ENCODE assay signal across 1 cellular context in genomic region chr1:182795563-182796228, GRCh38.
TF ChIP-seq lines count a peak whose summit lies in the region.

No MANE protein-coding gene starts in this region.

TF ChIP-seq in K562, 482 proteins besides CTCF, POLR2A, EP300 and RAD21 (continued from another document and continues in another):
- TF ChIP-seq, protein P1, sequence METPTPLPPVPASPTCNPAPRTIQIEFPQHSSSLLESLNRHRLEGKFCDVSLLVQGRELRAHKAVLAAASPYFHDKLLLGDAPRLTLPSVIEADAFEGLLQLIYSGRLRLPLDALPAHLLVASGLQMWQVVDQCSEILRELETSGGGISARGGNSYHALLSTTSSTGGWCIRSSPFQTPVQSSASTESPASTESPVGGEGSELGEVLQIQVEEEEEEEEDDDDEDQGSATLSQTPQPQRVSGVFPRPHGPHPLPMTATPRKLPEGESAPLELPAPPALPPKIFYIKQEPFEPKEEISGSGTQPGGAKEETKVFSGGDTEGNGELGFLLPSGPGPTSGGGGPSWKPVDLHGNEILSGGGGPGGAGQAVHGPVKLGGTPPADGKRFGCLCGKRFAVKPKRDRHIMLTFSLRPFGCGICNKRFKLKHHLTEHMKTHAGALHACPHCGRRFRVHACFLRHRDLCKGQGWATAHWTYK (CRISPR knock-in tag; IDR thresholded peaks at IDR 0.05): peak; percentile 26; the same call in 1 of the 2 replicates
- TF ChIP-seq TCF7 (IDR thresholded peaks at IDR 0.05; ENCODE audit: borderline replicate concordance) (peak; percentile 93), CREB1 (IDR thresholded peaks at IDR 0.05) (no peak), CREB1 (CRISPR knock-in tag; IDR thresholded peaks at IDR 0.05) (no peak), YY1 (IDR thresholded peaks at IDR 0.05; ENCODE audit: borderline replicate concordance in 1 of 3, control insufficient read depth in 1 of 3, extremely low read depth in 1 of 3, insufficient read depth in 3 of 3, insufficient read length in 1 of 3, insufficient replicate concordance in 2 of 3, low read depth in 1 of 3, low read length in 2 of 3) (no peak), PHTF2 (CRISPR knock-in tag; IDR thresholded peaks at IDR 0.05) (no peak), U2AF1 (optimal IDR thresholded peaks at IDR 0.05; ENCODE audit: low read depth, low read length) (no peak), KDM1A (IDR thresholded peaks at IDR 0.05) (peak; percentile 71 to 75; a peak in 3 of 4 replicates), ELF2 (CRISPR knock-in tag; IDR thresholded peaks at IDR 0.05) (no peak), ZSCAN32 (CRISPR knock-in tag; IDR thresholded peaks at IDR 0.05) (no peak), KLF6 (CRISPR knock-in tag; IDR thresholded peaks at IDR 0.05; ENCODE audit: borderline replicate concordance) (no peak), JUN (IDR thresholded peaks at IDR 0.05; ENCODE audit: borderline replicate concordance, low read depth, low read length) (no peak), JUN (CRISPR knock-in tag; IDR thresholded peaks at IDR 0.05; ENCODE audit: borderline replicate concordance) (no peak), ZNF347 (CRISPR knock-in tag; IDR thresholded peaks at IDR 0.05; ENCODE audit: low read depth) (no peak), ZNF140 (CRISPR knock-in tag; IDR thresholded peaks at IDR 0.05) (no peak), PURB (CRISPR knock-in tag; IDR thresholded peaks at IDR 0.05; ENCODE audit: low read depth) (no peak), PRMT5 (CRISPR knock-in tag; IDR thresholded peaks at IDR 0.05) (no peak), ZBTB43 (CRISPR knock-in tag; IDR thresholded peaks at IDR 0.05) (no peak), ATF6 (CRISPR knock-in tag; IDR thresholded peaks at IDR 0.05) (no peak), ZNF133 (CRISPR knock-in tag; IDR thresholded peaks at IDR 0.05) (no peak), SP1 (CRISPR knock-in tag; IDR thresholded peaks at IDR 0.05) (no peak), HLTF (IDR thresholded peaks at IDR 0.05) (no peak), CTCFL (IDR thresholded peaks at IDR 0.05; ENCODE audit: borderline replicate concordance, insufficient read depth, low read depth, low read length, poor library complexity, severe bottlenecking) (no peak), ZNF41 (CRISPR knock-in tag; conservative IDR thresholded peaks at IDR 0.05) (no peak), ZNF146 (CRISPR knock-in tag; IDR thresholded peaks at IDR 0.05; ENCODE audit: unreplicated experiment) (no peak), KHSRP (IDR thresholded peaks at IDR 0.05) (no peak), MXD1 (CRISPR knock-in tag; IDR thresholded peaks at IDR 0.05; ENCODE audit: borderline replicate concordance, poor library complexity, severe bottlenecking) (no peak), POU5F1 (IDR thresholded peaks at IDR 0.05; ENCODE audit: borderline replicate concordance, low read depth, low read length, partially characterized antibody) (no peak), ARHGAP35 (IDR thresholded peaks at IDR 0.05; ENCODE audit: partially characterized antibody) (no peak), MEF2A (IDR thresholded peaks at IDR 0.05; ENCODE audit: control insufficient read depth, low read depth, low read length) (no peak), FIP1L1 (IDR thresholded peaks at IDR 0.05; ENCODE audit: low read depth, low read length, poor library complexity, severe bottlenecking) (no peak), SIN3A (IDR thresholded peaks at IDR 0.05; ENCODE audit: borderline replicate concordance in 2 of 2, control insufficient read depth in 1 of 2, low read depth in 2 of 2, low read length in 2 of 2) (peak in 1 of 2 experiments; percentile 60; a peak in 1 of 4 replicates), RBM39 (optimal IDR thresholded peaks at IDR 0.05; ENCODE audit: low read depth, low read length) (no peak)
- TF ChIP-seq, protein P2, sequence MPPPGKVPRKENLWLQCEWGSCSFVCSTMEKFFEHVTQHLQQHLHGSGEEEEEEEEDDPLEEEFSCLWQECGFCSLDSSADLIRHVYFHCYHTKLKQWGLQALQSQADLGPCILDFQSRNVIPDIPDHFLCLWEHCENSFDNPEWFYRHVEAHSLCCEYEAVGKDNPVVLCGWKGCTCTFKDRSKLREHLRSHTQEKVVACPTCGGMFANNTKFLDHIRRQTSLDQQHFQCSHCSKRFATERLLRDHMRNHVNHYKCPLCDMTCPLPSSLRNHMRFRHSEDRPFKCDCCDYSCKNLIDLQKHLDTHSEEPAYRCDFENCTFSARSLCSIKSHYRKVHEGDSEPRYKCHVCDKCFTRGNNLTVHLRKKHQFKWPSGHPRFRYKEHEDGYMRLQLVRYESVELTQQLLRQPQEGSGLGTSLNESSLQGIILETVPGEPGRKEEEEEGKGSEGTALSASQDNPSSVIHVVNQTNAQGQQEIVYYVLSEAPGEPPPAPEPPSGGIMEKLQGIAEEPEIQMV (tag; conservative IDR thresholded peaks at IDR 0.05; ENCODE audit: low read depth): 0 out of 2 replicates have a peak, but pooled peaks have one; percentile 38
- TF ChIP-seq, protein P3, sequence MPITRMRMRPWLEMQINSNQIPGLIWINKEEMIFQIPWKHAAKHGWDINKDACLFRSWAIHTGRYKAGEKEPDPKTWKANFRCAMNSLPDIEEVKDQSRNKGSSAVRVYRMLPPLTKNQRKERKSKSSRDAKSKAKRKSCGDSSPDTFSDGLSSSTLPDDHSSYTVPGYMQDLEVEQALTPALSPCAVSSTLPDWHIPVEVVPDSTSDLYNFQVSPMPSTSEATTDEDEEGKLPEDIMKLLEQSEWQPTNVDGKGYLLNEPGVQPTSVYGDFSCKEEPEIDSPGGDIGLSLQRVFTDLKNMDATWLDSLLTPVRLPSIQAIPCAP (CRISPR knock-in tag; IDR thresholded peaks at IDR 0.05; ENCODE audit: borderline replicate concordance): no peak
- TF ChIP-seq, protein P4, sequence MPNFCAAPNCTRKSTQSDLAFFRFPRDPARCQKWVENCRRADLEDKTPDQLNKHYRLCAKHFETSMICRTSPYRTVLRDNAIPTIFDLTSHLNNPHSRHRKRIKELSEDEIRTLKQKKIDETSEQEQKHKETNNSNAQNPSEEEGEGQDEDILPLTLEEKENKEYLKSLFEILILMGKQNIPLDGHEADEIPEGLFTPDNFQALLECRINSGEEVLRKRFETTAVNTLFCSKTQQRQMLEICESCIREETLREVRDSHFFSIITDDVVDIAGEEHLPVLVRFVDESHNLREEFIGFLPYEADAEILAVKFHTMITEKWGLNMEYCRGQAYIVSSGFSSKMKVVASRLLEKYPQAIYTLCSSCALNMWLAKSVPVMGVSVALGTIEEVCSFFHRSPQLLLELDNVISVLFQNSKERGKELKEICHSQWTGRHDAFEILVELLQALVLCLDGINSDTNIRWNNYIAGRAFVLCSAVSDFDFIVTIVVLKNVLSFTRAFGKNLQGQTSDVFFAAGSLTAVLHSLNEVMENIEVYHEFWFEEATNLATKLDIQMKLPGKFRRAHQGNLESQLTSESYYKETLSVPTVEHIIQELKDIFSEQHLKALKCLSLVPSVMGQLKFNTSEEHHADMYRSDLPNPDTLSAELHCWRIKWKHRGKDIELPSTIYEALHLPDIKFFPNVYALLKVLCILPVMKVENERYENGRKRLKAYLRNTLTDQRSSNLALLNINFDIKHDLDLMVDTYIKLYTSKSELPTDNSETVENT (CRISPR knock-in tag; IDR thresholded peaks at IDR 0.05): no peak
- TF ChIP-seq, protein P5, sequence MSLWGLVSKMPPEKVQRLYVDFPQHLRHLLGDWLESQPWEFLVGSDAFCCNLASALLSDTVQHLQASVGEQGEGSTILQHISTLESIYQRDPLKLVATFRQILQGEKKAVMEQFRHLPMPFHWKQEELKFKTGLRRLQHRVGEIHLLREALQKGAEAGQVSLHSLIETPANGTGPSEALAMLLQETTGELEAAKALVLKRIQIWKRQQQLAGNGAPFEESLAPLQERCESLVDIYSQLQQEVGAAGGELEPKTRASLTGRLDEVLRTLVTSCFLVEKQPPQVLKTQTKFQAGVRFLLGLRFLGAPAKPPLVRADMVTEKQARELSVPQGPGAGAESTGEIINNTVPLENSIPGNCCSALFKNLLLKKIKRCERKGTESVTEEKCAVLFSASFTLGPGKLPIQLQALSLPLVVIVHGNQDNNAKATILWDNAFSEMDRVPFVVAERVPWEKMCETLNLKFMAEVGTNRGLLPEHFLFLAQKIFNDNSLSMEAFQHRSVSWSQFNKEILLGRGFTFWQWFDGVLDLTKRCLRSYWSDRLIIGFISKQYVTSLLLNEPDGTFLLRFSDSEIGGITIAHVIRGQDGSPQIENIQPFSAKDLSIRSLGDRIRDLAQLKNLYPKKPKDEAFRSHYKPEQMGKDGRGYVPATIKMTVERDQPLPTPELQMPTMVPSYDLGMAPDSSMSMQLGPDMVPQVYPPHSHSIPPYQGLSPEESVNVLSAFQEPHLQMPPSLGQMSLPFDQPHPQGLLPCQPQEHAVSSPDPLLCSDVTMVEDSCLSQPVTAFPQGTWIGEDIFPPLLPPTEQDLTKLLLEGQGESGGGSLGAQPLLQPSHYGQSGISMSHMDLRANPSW (CRISPR knock-in tag; IDR thresholded peaks at IDR 0.05): no peak
- TF ChIP-seq, protein P6, sequence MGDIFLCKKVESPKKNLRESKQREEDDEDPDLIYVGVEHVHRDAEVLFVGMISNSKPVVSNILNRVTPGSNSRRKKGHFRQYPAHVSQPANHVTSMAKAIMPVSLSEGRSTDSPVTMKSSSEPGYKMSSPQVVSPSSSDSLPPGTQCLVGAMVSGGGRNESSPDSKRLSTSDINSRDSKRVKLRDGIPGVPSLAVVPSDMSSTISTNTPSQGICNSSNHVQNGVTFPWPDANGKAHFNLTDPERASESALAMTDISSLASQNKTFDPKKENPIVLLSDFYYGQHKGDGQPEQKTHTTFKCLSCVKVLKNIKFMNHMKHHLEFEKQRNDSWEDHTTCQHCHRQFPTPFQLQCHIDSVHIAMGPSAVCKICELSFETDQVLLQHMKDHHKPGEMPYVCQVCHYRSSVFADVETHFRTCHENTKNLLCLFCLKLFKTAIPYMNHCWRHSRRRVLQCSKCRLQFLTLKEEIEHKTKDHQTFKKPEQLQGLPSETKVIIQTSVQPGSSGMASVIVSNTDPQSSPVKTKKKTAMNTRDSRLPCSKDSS (IDR thresholded peaks at IDR 0.05; ENCODE audit: low read depth, partially characterized antibody): no peak
- TF ChIP-seq, protein P7, sequence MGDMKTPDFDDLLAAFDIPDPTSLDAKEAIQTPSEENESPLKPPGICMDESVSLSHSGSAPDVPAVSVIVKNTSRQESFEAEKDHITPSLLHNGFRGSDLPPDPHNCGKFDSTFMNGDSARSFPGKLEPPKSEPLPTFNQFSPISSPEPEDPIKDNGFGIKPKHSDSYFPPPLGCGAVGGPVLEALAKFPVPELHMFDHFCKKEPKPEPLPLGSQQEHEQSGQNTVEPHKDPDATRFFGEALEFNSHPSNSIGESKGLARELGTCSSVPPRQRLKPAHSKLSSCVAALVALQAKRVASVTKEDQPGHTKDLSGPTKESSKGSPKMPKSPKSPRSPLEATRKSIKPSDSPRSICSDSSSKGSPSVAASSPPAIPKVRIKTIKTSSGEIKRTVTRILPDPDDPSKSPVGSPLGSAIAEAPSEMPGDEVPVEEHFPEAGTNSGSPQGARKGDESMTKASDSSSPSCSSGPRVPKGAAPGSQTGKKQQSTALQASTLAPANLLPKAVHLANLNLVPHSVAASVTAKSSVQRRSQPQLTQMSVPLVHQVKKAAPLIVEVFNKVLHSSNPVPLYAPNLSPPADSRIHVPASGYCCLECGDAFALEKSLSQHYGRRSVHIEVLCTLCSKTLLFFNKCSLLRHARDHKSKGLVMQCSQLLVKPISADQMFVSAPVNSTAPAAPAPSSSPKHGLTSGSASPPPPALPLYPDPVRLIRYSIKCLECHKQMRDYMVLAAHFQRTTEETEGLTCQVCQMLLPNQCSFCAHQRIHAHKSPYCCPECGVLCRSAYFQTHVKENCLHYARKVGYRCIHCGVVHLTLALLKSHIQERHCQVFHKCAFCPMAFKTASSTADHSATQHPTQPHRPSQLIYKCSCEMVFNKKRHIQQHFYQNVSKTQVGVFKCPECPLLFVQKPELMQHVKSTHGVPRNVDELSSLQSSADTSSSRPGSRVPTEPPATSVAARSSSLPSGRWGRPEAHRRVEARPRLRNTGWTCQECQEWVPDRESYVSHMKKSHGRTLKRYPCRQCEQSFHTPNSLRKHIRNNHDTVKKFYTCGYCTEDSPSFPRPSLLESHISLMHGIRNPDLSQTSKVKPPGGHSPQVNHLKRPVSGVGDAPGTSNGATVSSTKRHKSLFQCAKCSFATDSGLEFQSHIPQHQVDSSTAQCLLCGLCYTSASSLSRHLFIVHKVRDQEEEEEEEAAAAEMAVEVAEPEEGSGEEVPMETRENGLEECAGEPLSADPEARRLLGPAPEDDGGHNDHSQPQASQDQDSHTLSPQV (IDR thresholded peaks at IDR 0.05): peak; percentile 81
